Comparison of ENCODE assay signal across 15 cellular contexts in the genomic region with DNA sequence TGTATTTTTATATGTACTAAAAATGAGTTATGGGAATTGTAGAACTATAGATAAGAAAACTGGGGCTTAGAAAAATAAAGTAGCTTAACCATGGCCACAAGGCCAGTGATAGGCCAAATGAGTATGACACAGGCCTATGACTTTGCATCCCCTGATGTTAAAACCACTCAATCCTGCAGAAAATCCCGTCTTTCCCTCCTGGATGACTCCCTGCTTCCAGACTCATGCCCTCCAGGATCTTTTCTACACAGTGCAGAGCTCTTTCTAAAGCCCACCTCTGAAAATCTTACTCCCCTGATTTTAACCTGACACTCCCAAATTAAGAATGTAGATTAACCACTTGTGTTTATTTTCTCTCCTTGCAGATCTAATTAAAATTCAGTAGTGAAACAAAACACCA.
DNase-seq lines count a peak whose midpoint lies in the region; ATAC-seq and TF ChIP-seq lines count a peak whose summit lies in the region.
"Had no signal": no experiment of that assay in that cellular context is flagged by ENCODE, and none has a peak within 500 bp of the region (broad histone marks: within the 10 kb centered on the region; RNA-seq: fewer than 3 reads in every experiment).

No MANE protein-coding gene starts in this region.

- no peaks in the 10 kb centered on the region for H3K36me3 ChIP-seq in GM23338 (ENCODE audit: insufficient read depth)
- no peaks in the 10 kb centered on the region for H3K36me3 ChIP-seq in HEK293 (ENCODE audit: control insufficient read depth in 2 of 2, insufficient read depth in 1 of 2, low read length in 2 of 2)
- H3K36me3 ChIP-seq in iPS-18a (ENCODE audit: control insufficient read depth, low read depth, low read length), result no peaks in the 10 kb centered on the region
- H3K36me3 ChIP-seq: HAP-1 had no signal

- H3K9me3 ChIP-seq in HEK293 (ENCODE audit: control insufficient read depth, insufficient read depth, low read depth, low read length) (no peaks in the 10 kb centered on the region), iPS-18a (ENCODE audit: control insufficient read depth, low read depth, low read length) (no peaks in the 10 kb centered on the region)
- H3K9me3 ChIP-seq: A549, Caco-2, HAP-1 had no signal

- H3K36me3 Mint-ChIP-seq in GM23338 (ENCODE audit: low read depth) (no peaks in the 10 kb centered on the region), WTC11 (no peaks in the 10 kb centered on the region)
- H3K36me3 Mint-ChIP-seq: CD4-positive, alpha-beta memory T cell had no signal

- H3K27me3 Mint-ChIP-seq in GM23338 (ENCODE audit: insufficient read depth, low read depth, poor library complexity) (peaks cover 2% of the 10 kb centered on the region), WTC11 (ENCODE audit: low read depth) (no peaks in the 10 kb centered on the region; the same call in 1 of the 2 replicates)
- H3K27me3 Mint-ChIP-seq: CD4-positive, alpha-beta memory T cell had no signal

- H3K4me3 ChIP-seq in GM23338 (no peak overlapping the region), HEK293 (ENCODE audit: low read depth, low read length) (no peak overlapping the region), iPS-18a (ENCODE audit: low read length) (no peak overlapping the region)
- H3K4me3 ChIP-seq: A549, HAP-1 had no signal

- no peak overlapping the region for H3K9ac ChIP-seq in iPS-18a (ENCODE audit: low read length)

- CTCF ChIA-PET in HEK293 (lab: Yijun Ruan, JAX) (interaction anchor here (0.6 kb wide), 2 partner anchors 22 to 482 kb away, joined by 3 read pairs; no protein-coding TSS in a partner anchor), WTC11 (lab: Charles Lee) (no interaction called here)

- H4K20me1 ChIP-seq in GM23338 (replicated peaks; ENCODE audit: insufficient read depth), result no peaks in the 10 kb centered on the region

- POLR2A ChIA-PET in HEK293 (lab: Yijun Ruan, JAX), result interaction anchor here (0.5 kb wide), 1 partner anchor 22 kb away, joined by 3 read pairs; no protein-coding TSS in a partner anchor
- POLR2A ChIA-PET in WTC11 (lab: Charles Lee), result no interaction called here

- H3K4me1 Mint-ChIP-seq in GM23338 (peaks cover 23% of the 10 kb centered on the region), WTC11 (peaks cover 31% of the 10 kb centered on the region)
- H3K4me1 Mint-ChIP-seq: CD4-positive, alpha-beta memory T cell had no signal

- H3K9me3 Mint-ChIP-seq in GM23338, result no peaks in the 10 kb centered on the region
- no peaks in the 10 kb centered on the region for H3K9me3 Mint-ChIP-seq in WTC11

- DNase-seq in GM23338 (ENCODE audit: low spot score) (peak; percentile 2), WTC11 (ENCODE audit: low spot score) (no peak), HuH-7 (ENCODE audit: low spot score) (no peak), ACHN (no peak)
- DNase-seq: 8988T; C1 segment of cervical spinal cord; Caco-2; CD4-positive, alpha-beta memory T cell; DMS153; DND-41 had no signal

- H3K4me1 ChIP-seq in GM23338 (ENCODE audit: insufficient read depth), result peaks cover 22% of the 10 kb centered on the region
- peaks cover 2% of the 10 kb centered on the region; the same call in 1 of the 2 replicates for H3K4me1 ChIP-seq in HEK293 (ENCODE audit: control insufficient read depth, insufficient read depth, low read length)
- H3K4me1 ChIP-seq in iPS-18a (ENCODE audit: control insufficient read depth, low read depth, low read length), result peaks cover 17% of the 10 kb centered on the region
- H3K4me1 ChIP-seq: A549, Caco-2 had no signal

- no peak overlapping the region; the same call in 1 of the 2 replicates for H2AFZ ChIP-seq in GM23338

- H3K79me2 ChIP-seq in GM23338 (replicated peaks; ENCODE audit: insufficient read depth), result no peaks in the 10 kb centered on the region

- peak; percentile 54 for ATAC-seq in GM23338
- peak; percentile 83 for ATAC-seq in WTC11
- no peak for ATAC-seq in HG03097 (IDR thresholded peaks at IDR 0.05; ENCODE audit: low FRiP score, unreplicated experiment)
- ATAC-seq: A549 had no signal

- H3F3A ChIP-seq in GM23338 (replicated peaks; ENCODE audit: low read depth), result no peaks in the 10 kb centered on the region

- H3K4me3 Mint-ChIP-seq in GM23338 (no peak overlapping the region), WTC11 (no peak overlapping the region)
- H3K4me3 Mint-ChIP-seq: CD4-positive, alpha-beta memory T cell had no signal

- peak overlapping the region; percentile 24; the same call in 1 of the 2 replicates for H3K4me2 ChIP-seq in GM23338
- H3K4me2 ChIP-seq: A549 had no signal

- TF ChIP-seq CTCF in GM23338 (conservative IDR thresholded peaks at IDR 0.05; ENCODE audit: low read depth in 2 of 2) (no peak), HEK293 (tag by site-specific recombination; IDR thresholded peaks at IDR 0.05) (no peak), WTC11 (IDR thresholded peaks at IDR 0.05) (no peak)

- no peaks in the 10 kb centered on the region for H3K9me2 ChIP-seq in GM23338 (ENCODE audit: insufficient read depth)

- H3K27ac Mint-ChIP-seq in GM23338 (peak overlapping the region; percentile 53), WTC11 (no peak overlapping the region; the same call in 1 of the 2 replicates)
- H3K27ac Mint-ChIP-seq: CD4-positive, alpha-beta memory T cell had no signal

- 0 out of 2 replicates have a peak overlapping the region, but pooled peaks have one; percentile 11 for H3K27ac ChIP-seq in GM23338 (ENCODE audit: low read depth)
- H3K27ac ChIP-seq in HEK293 (ENCODE audit: extremely low read depth, low read depth, low read length), result no peak overlapping the region
- peak overlapping the region; percentile 33 for H3K27ac ChIP-seq in iPS-18a (ENCODE audit: low read length)
- H3K27ac ChIP-seq: A549 had no signal

- in situ Hi-C loops in ACHN (cut with HindIII; ENCODE audit: low pct_ligation_motif_present, low pct_unique_long_range_greater_than_20kb, low sequenced_read_pairs), result no loop called here

- H3K27me3 ChIP-seq in GM23338 (ENCODE audit: insufficient read depth), result no peaks in the 10 kb centered on the region
- H3K27me3 ChIP-seq in iPS-18a (ENCODE audit: control insufficient read depth, insufficient read depth, low read length), result no peaks in the 10 kb centered on the region

TF ChIP-seq in GM23338, 12 proteins besides CTCF, POLR2A, EP300 and RAD21 (continues in another document):
- TF ChIP-seq EZH2phosphoT487 (IDR thresholded peaks at IDR 0.05; ENCODE audit: unreplicated experiment) (no peak), JUNB (IDR thresholded peaks at IDR 0.05; ENCODE audit: unreplicated experiment) (no peak), ZNF114 (CRISPR knock-in tag; IDR thresholded peaks at IDR 0.05) (no peak), ZNF331 (CRISPR knock-in tag; IDR thresholded peaks at IDR 0.05; ENCODE audit: low read depth) (no peak), STAT1 (IDR thresholded peaks at IDR 0.05; ENCODE audit: unreplicated experiment) (no peak)
- TF ChIP-seq, protein P1, sequence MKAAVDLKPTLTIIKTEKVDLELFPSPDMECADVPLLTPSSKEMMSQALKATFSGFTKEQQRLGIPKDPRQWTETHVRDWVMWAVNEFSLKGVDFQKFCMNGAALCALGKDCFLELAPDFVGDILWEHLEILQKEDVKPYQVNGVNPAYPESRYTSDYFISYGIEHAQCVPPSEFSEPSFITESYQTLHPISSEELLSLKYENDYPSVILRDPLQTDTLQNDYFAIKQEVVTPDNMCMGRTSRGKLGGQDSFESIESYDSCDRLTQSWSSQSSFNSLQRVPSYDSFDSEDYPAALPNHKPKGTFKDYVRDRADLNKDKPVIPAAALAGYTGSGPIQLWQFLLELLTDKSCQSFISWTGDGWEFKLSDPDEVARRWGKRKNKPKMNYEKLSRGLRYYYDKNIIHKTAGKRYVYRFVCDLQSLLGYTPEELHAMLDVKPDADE (IDR thresholded peaks at IDR 0.05), result no peak

TF ChIP-seq in HEK293, 187 proteins besides CTCF, POLR2A, EP300 and RAD21:
- TF ChIP-seq MZF1 (tag by site-specific recombination; IDR thresholded peaks at IDR 0.05; ENCODE audit: borderline replicate concordance) (no peak), WT1 (tag by site-specific recombination; IDR thresholded peaks at IDR 0.05) (peak; percentile 79), OSR2 (tag by site-specific recombination; IDR thresholded peaks at IDR 0.05) (peak; percentile 12; the same call in 1 of the 2 replicates)

TF ChIP-seq in WTC11, 78 proteins besides CTCF, POLR2A, EP300 and RAD21:
- TF ChIP-seq ZBTB21 (CRISPR knock-in tag; IDR thresholded peaks at IDR 0.05; ENCODE audit: borderline replicate concordance) (no peak), SMAD3 (CRISPR knock-in tag; IDR thresholded peaks at IDR 0.05; ENCODE audit: borderline replicate concordance) (no peak), TEAD1 (CRISPR knock-in tag; IDR thresholded peaks at IDR 0.05) (no peak), GRHL2 (CRISPR knock-in tag; IDR thresholded peaks at IDR 0.05; ENCODE audit: insufficient replicate concordance, severe bottlenecking) (no peak), FOXP1 (CRISPR knock-in tag; IDR thresholded peaks at IDR 0.05; ENCODE audit: borderline replicate concordance) (no peak)
TF ChIP-seq in WTC11: peak in this region for 0.
